In the genomic region with DNA sequence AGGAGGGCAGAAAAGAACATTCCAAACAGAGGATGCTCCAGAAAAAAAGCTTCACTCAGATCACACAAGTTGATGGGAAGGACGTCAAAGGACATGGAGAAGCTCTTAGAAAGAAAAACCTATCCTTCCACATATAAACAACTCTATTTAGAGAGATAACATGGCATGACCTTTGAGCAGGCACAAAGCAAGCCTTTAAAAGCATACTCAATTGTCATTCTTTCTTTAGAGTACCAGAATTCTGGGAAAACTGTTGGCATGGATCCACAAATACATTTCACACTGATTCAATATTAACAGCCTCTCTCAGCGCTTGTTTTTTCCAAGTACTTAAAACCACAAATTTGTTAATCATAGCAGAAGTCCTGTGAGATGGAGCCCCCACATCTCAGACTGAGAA, we compare ENCODE assay signal across 25 cellular contexts. TPM values are rescaled to one million over a fixed set of nuclear protein-coding genes. Genes with fewer than 3 reads are reported as not detected.
DNase-seq lines count a peak whose midpoint lies in the region; ATAC-seq and TF ChIP-seq lines count a peak whose summit lies in the region.
"Had no signal": no experiment of that assay in that cellular context is flagged by ENCODE, and none has a peak within 500 bp of the region (broad histone marks: within the 10 kb centered on the region; RNA-seq: fewer than 3 reads in every experiment).

No MANE protein-coding gene starts in this region.

- ATAC-seq in gastrocnemius medialis (no peak), GM18867 (IDR thresholded peaks at IDR 0.05; ENCODE audit: unreplicated experiment) (no peak)
- ATAC-seq: activated CD4-positive, alpha-beta T cell treated with anti-CD3 and anti-CD28 coated beads for 36 hours; mucosa of descending colon; natural killer cell treated with Interleukin-12 subunit alpha and Interleukin-12 subunit beta and Interleukin-15 and Interleukin-18, amount 100 ng/mL, for 72 hours had no signal

- H3K36me3 ChIP-seq in gastrocnemius medialis: no peaks in the 10 kb centered on the region
- H3K36me3 ChIP-seq: esophagus squamous epithelium had no signal

- TF ChIP-seq POLR2A in gastrocnemius medialis (IDR thresholded peaks at IDR 0.05): no peak

- DNase-seq in NCI-H748 (lab: John Stamatoyannopoulos, UW; ENCODE audit: unreplicated experiment): peak; percentile 8
- DNase-seq in NCI-H748 treated with DMSO at 0.1 percent for 48 hours (lab: John Stamatoyannopoulos, UW): no peak
- DNase-seq in NCI-H1105 treated with DMSO at 0.1 percent for 48 hours (lab: John Stamatoyannopoulos, UW): peak; percentile 33
- DNase-seq in foreskin melanocyte: peak; percentile 93
- DNase-seq in gastrocnemius medialis: no peak
- DNase-seq in germinal center (ENCODE audit: low spot score): no peak
- DNase-seq in Kasumi-1 (lab: John Stamatoyannopoulos, UW): no peak
- DNase-seq: activated CD4-positive, alpha-beta T cell treated with anti-CD3 and anti-CD28 coated beads for 36 hours; activated effector memory CD4-positive, alpha-beta T cell treated with Interleukin-2 at 50 U/mL for 16 hours; AML-193; aorta; CD4-positive, alpha-beta T cell; central memory CD4-positive, alpha-beta T cell; esophagus squamous epithelium; GM23248; Karpas-422; mucosa of descending colon; NCI-H1694; NCI-H2171; NCI-H69; retina; stimulated activated CD4-positive, alpha-beta T cell treated with anti-CD3 and anti-CD28 coated beads, Interleukin-2, amount 100 ng/mL, for 48 hours had no signal

- no peaks in the 10 kb centered on the region for H3K27me3 ChIP-seq in gastrocnemius medialis
- H3K27me3 ChIP-seq: esophagus squamous epithelium had no signal

- in situ Hi-C loops in gastrocnemius medialis (cut with MboI; ENCODE audit: low sequenced_read_pairs in 4 of 4): no loop called here

- peaks cover 9 to 30% of the 10 kb centered on the region in 2 donors for H3K4me1 ChIP-seq in gastrocnemius medialis

- peak overlapping the region in 3 of 4 donors; percentile 32 to 65 (median 57) for H3K27ac ChIP-seq in gastrocnemius medialis
- H3K27ac ChIP-seq: GM23248, HL-60 had no signal

- TF ChIP-seq CTCF in gastrocnemius medialis (IDR thresholded peaks at IDR 0.05 in 4 of 5, conservative IDR thresholded peaks at IDR 0.05 in 1 of 5): no peak

- H3K9me3 ChIP-seq in gastrocnemius medialis: no peaks in the 10 kb centered on the region
- H3K9me3 ChIP-seq: esophagus squamous epithelium, mucosa of descending colon had no signal

- no peak overlapping the region for H3K4me3 ChIP-seq in gastrocnemius medialis
- H3K4me3 ChIP-seq: esophagus squamous epithelium, GM23248, mucosa of descending colon had no signal

- intact Hi-C loops in gastrocnemius medialis (cut with DNase I; ENCODE audit: low total_unique reads): no loop called here

RNA-seq across cellular contexts. Expression of a gene that starts 7.3 kb away (rescaled TPM):
- 100 to 1,000 TPM in 3 of 4 donors, 10 to 100 TPM in 1; 84.7 to 203 (median 150) TPM for total RNA-seq in gastrocnemius medialis

Comparison
In these comparisons a context has a peak if more than half of its experiments do, and no peak if none do; other contexts are left out.
1. DNase-seq: peak in NCI-H748 (single experiment), NCI-H1105 treated with DMSO at 0.1 percent for 48 hours (single experiment) and foreskin melanocyte (single experiment); none in NCI-H748 treated with DMSO at 0.1 percent for 48 hours (single experiment), gastrocnemius medialis (0 of 2), germinal center (single experiment) and Kasumi-1 (0 of 2).